ENCODE assay signal across 8 cellular contexts in the genomic region with DNA sequence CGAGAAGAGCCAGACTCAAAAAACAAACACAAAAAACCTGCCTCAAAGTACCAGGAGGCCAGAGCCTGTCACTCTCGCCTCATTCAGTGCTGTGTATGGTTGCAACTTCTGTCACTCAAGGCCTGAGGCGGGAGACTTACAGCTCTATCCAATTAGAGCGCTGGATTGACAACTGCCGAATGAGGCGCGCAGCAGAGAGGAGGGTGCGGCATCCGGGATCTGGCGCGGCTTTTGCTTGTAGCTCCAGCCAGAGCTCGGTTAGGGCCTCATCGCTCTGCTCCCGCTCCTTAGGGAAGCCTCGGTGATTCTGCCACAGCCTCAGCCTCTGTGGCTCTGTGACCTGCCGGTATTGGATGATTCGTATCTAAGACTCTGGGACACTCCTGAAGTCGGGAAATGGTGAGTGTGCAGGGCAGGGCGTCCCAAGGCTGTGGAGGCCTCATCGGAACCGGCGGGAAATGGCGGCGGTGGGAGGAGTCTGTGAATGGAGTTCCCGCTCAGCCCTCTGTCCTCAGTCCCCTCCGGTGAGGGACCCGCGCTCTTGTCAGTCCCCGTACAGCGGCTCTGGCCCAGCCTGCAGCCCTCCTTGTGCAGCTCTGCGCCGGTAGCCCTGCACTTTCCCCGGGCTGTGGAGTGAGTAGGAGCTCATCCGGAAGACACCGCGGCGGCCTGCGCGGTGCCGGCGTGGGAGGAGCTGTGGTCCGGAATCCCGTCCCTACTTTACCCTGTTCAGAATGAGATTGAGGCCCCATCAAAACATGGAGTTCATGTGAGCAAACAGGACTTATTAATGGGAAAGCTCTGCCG. TPM values are rescaled to one million over a fixed set of nuclear protein-coding genes. Genes with fewer than 3 reads are reported as not detected.
DNase-seq lines count a peak whose midpoint lies in the region; ATAC-seq, FAIRE-seq and TF ChIP-seq lines count a peak whose summit lies in the region.

Gene ZNF718 (plus strand): TSS at position 227 of the 807 bp plus-strand sequence. CDS start 170 bp downstream, at position 397.

- CTCF ChIA-PET in endothelial cell of umbilical vein (lab: Charles Lee): interaction anchor here (1.1 to 1.7 kb wide), 4 partner anchors 8 to 118 kb away, joined by 3 to 4 read pairs (median 4); no protein-coding TSS in a partner anchor

- H3K79me2 ChIP-seq in endothelial cell of umbilical vein (ENCODE audit: control insufficient read depth, insufficient read depth, low read length): peaks cover 19% of the 10 kb centered on the region

- H3K4me2 ChIP-seq in endothelial cell of umbilical vein (ENCODE audit: insufficient read depth, low read length): peak within 1 kb of the TSS; percentile 47

- peak within 1 kb of the TSS; percentile 70 for H2AFZ ChIP-seq in endothelial cell of umbilical vein (ENCODE audit: low read depth, low read length)

- H3K4me1 Mint-ChIP-seq in CD4-positive, CD25-positive, alpha-beta regulatory T cell: peaks cover 11 to 47% (median 24%) of the 10 kb centered on the region in 4 donors

- no peaks in the 10 kb centered on the region for H4K20me1 ChIP-seq in endothelial cell of umbilical vein (replicated peaks; ENCODE audit: control insufficient read depth, extremely low read depth, insufficient read depth, low read length)

- peak; percentile 78 for TF ChIP-seq POLR2A in endothelial cell of umbilical vein (IDR thresholded peaks at IDR 0.05; ENCODE audit: low read depth, low read length)

- no peaks in the 10 kb centered on the region for H3K27me3 ChIP-seq in CD4-positive, CD25-positive, alpha-beta regulatory T cell (ENCODE audit: control insufficient read depth, insufficient read depth, low read length)
- no peaks in the 10 kb centered on the region for H3K27me3 ChIP-seq in endothelial cell of umbilical vein (ENCODE audit: control insufficient read depth in 2 of 2, insufficient read depth in 2 of 2, low read length in 2 of 2)

- H3K4me3 Mint-ChIP-seq in CD4-positive, CD25-positive, alpha-beta regulatory T cell: peak within 1 kb of the TSS; percentile 97 to 100 (median 98)

- TSS peak; percentile 60 for BruUV-seq in endothelial cell of umbilical vein (replicated peaks; lab: Mats Ljungman, UMichigan)

- H3K4me3 ChIP-seq in CD4-positive, CD25-positive, alpha-beta regulatory T cell (ENCODE audit: low read depth, low read length): peak within 1 kb of the TSS; percentile 87
- peak within 1 kb of the TSS; percentile 48 to 65 (median 62) for H3K4me3 ChIP-seq in endothelial cell of umbilical vein (replicated peaks in 1 of 3; ENCODE audit: insufficient read depth in 1 of 3, low read depth in 1 of 3, low read length in 3 of 3)

- peak; percentile 97 to 99 for ATAC-seq in CD4-positive, CD25-positive, alpha-beta regulatory T cell (ENCODE audit: low read depth in 2 of 2)
- ATAC-seq in GM19397 (IDR thresholded peaks at IDR 0.05; ENCODE audit: unreplicated experiment): peak; percentile 96

- peaks cover 5% of the 10 kb centered on the region for H3K27me3 Mint-ChIP-seq in CD4-positive, CD25-positive, alpha-beta regulatory T cell

- H3K27ac Mint-ChIP-seq in CD4-positive, CD25-positive, alpha-beta regulatory T cell: peak within 1 kb of the TSS; percentile 91 to 97 (median 97)

- POLR2A ChIA-PET in endothelial cell of umbilical vein (lab: Charles Lee): no interaction called here

- no peak for TF ChIP-seq CTCF in endothelial cell of umbilical vein (IDR thresholded peaks at IDR 0.05; ENCODE audit: extremely low read depth in 1 of 2, insufficient read depth in 1 of 2, low read depth in 1 of 2, low read length in 2 of 2)

- peaks cover 42% of the 10 kb centered on the region for H3K36me3 Mint-ChIP-seq in CD4-positive, CD25-positive, alpha-beta regulatory T cell

- DNase-seq in CD4-positive, CD25-positive, alpha-beta regulatory T cell: peak; percentile 82 to 95 (median 85)
- DNase-seq in HK-2 (ENCODE audit: unreplicated experiment): peak; percentile 98
- peak; percentile 91 for DNase-seq in NOMO-1 treated with dmso at 0.1 percent for 144 hours (lab: John Stamatoyannopoulos, UW; ENCODE audit: unreplicated experiment)
- DNase-seq in activated T-cell treated with anti-CD3 and anti-CD28 coated beads for 1 hour (ENCODE audit: low read depth): peak; percentile 81
- peak; percentile 98 for DNase-seq in endothelial cell of umbilical vein (ENCODE audit: low read depth, low spot score)
- peak; percentile 96 for DNase-seq in middle frontal gyrus (ENCODE audit: extremely low spot score, low spot score)
- DNase-seq in stimulated activated CD8-positive, alpha-beta memory T cell treated with anti-CD3 and anti-CD28 coated beads, Interleukin-2, amount 100 ng/mL, for 1 hour (ENCODE audit: low read depth in 2 of 2): peak; percentile 79

- peaks cover 20% of the 10 kb centered on the region for H3K4me1 ChIP-seq in CD4-positive, CD25-positive, alpha-beta regulatory T cell (ENCODE audit: control insufficient read depth, insufficient read depth, low read length, poor library complexity, severe bottlenecking)
- H3K4me1 ChIP-seq in endothelial cell of umbilical vein (ENCODE audit: control insufficient read depth, extremely low read depth, insufficient read depth, low read length): peaks cover 7% of the 10 kb centered on the region

- FAIRE-seq in endothelial cell of umbilical vein (lab: Jason Lieb, UNC): peak; percentile 87

- H3K9ac ChIP-seq in endothelial cell of umbilical vein (replicated peaks; ENCODE audit: extremely low read depth, insufficient read depth, low read length): peak within 1 kb of the TSS; percentile 67

- intact Hi-C loops in endothelial cell of umbilical vein (cut with micrococcal nuclease): loop anchor here (5.0 kb wide), 2 partner anchors 88 to 348 kb away; no protein-coding TSS in a partner anchor

- no peaks in the 10 kb centered on the region for H3K9me1 ChIP-seq in endothelial cell of umbilical vein (replicated peaks; ENCODE audit: control insufficient read depth, extremely low read depth, insufficient read depth, low read length)

- H3K36me3 ChIP-seq in CD4-positive, CD25-positive, alpha-beta regulatory T cell (ENCODE audit: control insufficient read depth, insufficient read depth, low read length): peaks cover 27% of the 10 kb centered on the region
- H3K36me3 ChIP-seq in endothelial cell of umbilical vein (ENCODE audit: control insufficient read depth in 2 of 2, extremely low read depth in 1 of 2, insufficient read depth in 2 of 2, low read length in 2 of 2): no peaks in the 10 kb centered on the region

- H3K9me3 Mint-ChIP-seq in CD4-positive, CD25-positive, alpha-beta regulatory T cell: peaks cover 0 to 68% (median 6%) of the 10 kb centered on the region in 7 donors

- dilution Hi-C loops in endothelial cell of umbilical vein (cut with MboI; ENCODE audit: extremely low pct_ligation_motif_present, low sequenced_read_pairs): no loop called here

- peak within 1 kb of the TSS; percentile 88 for H3K27ac ChIP-seq in CD4-positive, CD25-positive, alpha-beta regulatory T cell (ENCODE audit: insufficient read depth, low read length, poor library complexity, severe bottlenecking)
- H3K27ac ChIP-seq in endothelial cell of umbilical vein (ENCODE audit: insufficient read depth, low read depth, low read length): peak within 1 kb of the TSS; percentile 44

- peaks cover 20 to 61% of the 10 kb centered on the region in 2 experiments for H3K9me3 ChIP-seq in CD4-positive, CD25-positive, alpha-beta regulatory T cell (ENCODE audit: control insufficient read depth in 2 of 2, low read length in 2 of 2)
- H3K9me3 ChIP-seq in endothelial cell of umbilical vein (replicated peaks; ENCODE audit: control insufficient read depth, insufficient read depth, low read length): no peaks in the 10 kb centered on the region

TF ChIP-seq in endothelial cell of umbilical vein, 7 proteins besides CTCF, POLR2A, EP300 and RAD21:
- TF ChIP-seq, protein P1, sequence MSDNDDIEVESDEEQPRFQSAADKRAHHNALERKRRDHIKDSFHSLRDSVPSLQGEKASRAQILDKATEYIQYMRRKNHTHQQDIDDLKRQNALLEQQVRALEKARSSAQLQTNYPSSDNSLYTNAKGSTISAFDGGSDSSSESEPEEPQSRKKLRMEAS (IDR thresholded peaks at IDR 0.05; ENCODE audit: insufficient read depth, insufficient read length): no peak
- TF ChIP-seq POLR2AphosphoS5 (IDR thresholded peaks at IDR 0.05; ENCODE audit: insufficient read depth, low read depth, low read length): peak; percentile 52

RNA-seq across cellular contexts. Expression of gene ZNF718, which starts in this region (rescaled TPM):
- 5.5 TPM for total RNA-seq in CD4-positive, CD25-positive, alpha-beta regulatory T cell
- 1 to 10 TPM; 2.3 to 5.0 (median 4.5) TPM for polyA plus RNA-seq in CD4-positive, CD25-positive, alpha-beta regulatory T cell
- 5.1 and 12.1 TPM in 2 replicates for total RNA-seq in endothelial cell of umbilical vein
- 0.89 and 0.99 TPM in 2 replicates for polyA plus RNA-seq in endothelial cell of umbilical vein
- 1.1 and 1.6 TPM in 2 replicates for polyA plus RNA-seq in endothelial cell of umbilical vein (2011; cell fraction: cytosol; rRNA removed)
- polyA plus RNA-seq in endothelial cell of umbilical vein (2011; cell fraction: nucleus; rRNA removed): 4.6 and 5.0 TPM in 2 replicates
- polyA plus RNA-seq in endothelial cell of umbilical vein (2012): 0.86 and 1.1 TPM in 2 replicates
- polyA minus RNA-seq in endothelial cell of umbilical vein: 2.6 TPM in 2 replicates
- polyA minus RNA-seq in endothelial cell of umbilical vein (2011; cell fraction: cytosol; rRNA and poly(A)+ RNA removed): 1.3 TPM
- 12.9 and 14.3 TPM in 2 replicates for polyA minus RNA-seq in endothelial cell of umbilical vein (2011; cell fraction: nucleus; rRNA and poly(A)+ RNA removed)

Comparison
In these comparisons a context has a peak if more than half of its experiments do, and no peak if none do; other contexts are left out.
1. Peak in every context shown above with its lines: DNase-seq, ATAC-seq, H3K4me3 ChIP-seq and H3K27ac ChIP-seq.